In the genomic region with DNA sequence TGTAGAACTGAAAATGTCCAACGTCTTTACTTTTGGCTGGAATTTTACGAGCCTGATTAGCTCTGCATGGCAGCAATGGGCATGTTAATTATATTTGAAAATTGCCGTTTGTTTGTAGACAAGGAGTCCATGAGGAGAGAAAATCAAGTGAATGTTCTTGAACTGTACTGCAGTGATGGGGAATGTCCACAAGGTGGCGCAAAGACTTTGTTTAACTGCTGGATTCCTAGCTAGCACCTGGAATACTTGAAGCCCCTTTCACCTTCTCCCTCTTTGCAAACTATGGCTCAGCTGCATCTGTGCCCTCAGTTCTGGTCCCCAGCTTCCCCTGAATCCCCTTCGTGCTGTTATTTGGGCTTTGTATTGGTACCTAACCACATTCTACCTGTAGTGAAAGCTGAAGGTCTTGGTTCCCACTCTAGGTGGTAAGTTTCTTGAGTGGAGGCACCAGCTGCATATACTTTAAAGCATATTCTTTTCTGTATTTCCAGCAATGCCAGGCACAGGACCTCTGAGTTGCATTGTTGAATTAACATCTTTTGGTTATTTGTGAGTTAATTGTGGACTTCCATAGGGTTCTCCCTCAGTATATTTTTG, we compare ENCODE assay signal across 8 cellular contexts. TPM values are rescaled to one million over a fixed set of nuclear protein-coding genes. Genes with fewer than 3 reads are reported as not detected.
DNase-seq lines count a peak whose midpoint lies in the region; ATAC-seq and TF ChIP-seq lines count a peak whose summit lies in the region.

No MANE protein-coding gene starts in this region.

- H3K4me1 ChIP-seq in PC-9 (replicated peaks; ENCODE audit: insufficient read depth) = no peaks in the 10 kb centered on the region
- peaks cover 21% of the 10 kb centered on the region for H3K4me1 ChIP-seq in neural progenitor cell
- peaks cover 0 to 11% (median 4%) of the 10 kb centered on the region in 4 donors for H3K4me1 ChIP-seq in tibial artery

- TF ChIP-seq CTCF in GM12875 (IDR thresholded peaks at IDR 0.05; ENCODE audit: borderline replicate concordance, insufficient read depth, low read depth, low read length) = peak; percentile 83
- peak; percentile 91 for TF ChIP-seq CTCF in PC-9 (conservative IDR thresholded peaks at IDR 0.05)
- TF ChIP-seq CTCF in fibroblast of pulmonary artery (IDR thresholded peaks at IDR 0.05; ENCODE audit: low read length, missing control alignments) = peak; percentile 96
- peak; percentile 90 for TF ChIP-seq CTCF in neural progenitor cell (IDR thresholded peaks at IDR 0.05)
- TF ChIP-seq CTCF in tibial artery (IDR thresholded peaks at IDR 0.05) = peak; percentile 79 to 88

- H3K9me3 ChIP-seq in PC-9 (ENCODE audit: insufficient read depth, low read depth) (no peaks in the 10 kb centered on the region), neural progenitor cell (ENCODE audit: low read depth) (no peaks in the 10 kb centered on the region), tibial artery (no peaks in the 10 kb centered on the region)

- H3K9ac ChIP-seq in neural progenitor cell = no peak overlapping the region

- POLR2A ChIA-PET in PC-9 (lab: Charles Lee; ENCODE audit: unreplicated experiment) = interaction anchor here (0.7 kb wide), 1 partner anchor 163 kb away, joined by 8 read pairs; no protein-coding TSS in a partner anchor

- H2AFZ ChIP-seq in PC-9 (no peak overlapping the region), neural progenitor cell (replicated peaks) (no peak overlapping the region)

- H3K27me3 Mint-ChIP-seq in neural progenitor cell (ENCODE audit: insufficient read depth, low read depth) = no peaks in the 10 kb centered on the region

- H3K9me2 ChIP-seq in PC-9 (ENCODE audit: insufficient read depth) = no peaks in the 10 kb centered on the region

- peaks cover 4% of the 10 kb centered on the region for H3K4me1 Mint-ChIP-seq in neural progenitor cell

- H3K4me3 Mint-ChIP-seq in neural progenitor cell = no peak overlapping the region

- H3K27me3 ChIP-seq in PC-9 (ENCODE audit: insufficient read depth, low read depth) (no peaks in the 10 kb centered on the region), neural progenitor cell (no peaks in the 10 kb centered on the region), tibial artery (no peaks in the 10 kb centered on the region)

- H3K4me2 ChIP-seq in PC-9 (no peak overlapping the region), neural progenitor cell (no peak overlapping the region)

- no peaks in the 10 kb centered on the region; the same call in 1 of the 2 replicates for H4K20me1 ChIP-seq in PC-9 (ENCODE audit: insufficient read depth)
- H4K20me1 ChIP-seq in neural progenitor cell (ENCODE audit: low read depth) = peaks cover 6% of the 10 kb centered on the region

- no peaks in the 10 kb centered on the region for H3K9me3 Mint-ChIP-seq in neural progenitor cell

- H3K27ac ChIP-seq in PC-9 (no peak overlapping the region), neural progenitor cell (no peak overlapping the region), tibial artery (no peak overlapping the region)

- no peak overlapping the region for H3K4me3 ChIP-seq in GM12875 (ENCODE audit: low read depth, low read length)
- H3K4me3 ChIP-seq in PC-9 = no peak overlapping the region
- no peak overlapping the region for H3K4me3 ChIP-seq in fibroblast of pulmonary artery (replicated peaks; ENCODE audit: low read depth, low read length)
- no peak overlapping the region for H3K4me3 ChIP-seq in neural progenitor cell
- no peak overlapping the region for H3K4me3 ChIP-seq in tibial artery

- DNase-seq in KG1 (lab: John Stamatoyannopoulos, UW) (peak; percentile 15), PC-9 (peak; percentile 46 to 61), fibroblast of pulmonary artery (ENCODE audit: low read depth) (peak; percentile 85), neural progenitor cell (ENCODE audit: low spot score) (peak; percentile 78), tibial artery (peak in 1 of 2 donors; percentile 55)
- DNase-seq in activated T-cell treated with anti-CD3 and anti-CD28 coated beads, Interleukin-2, amount 50 U/mL, for 48 hours = peak; percentile 72 to 74

- H3K79me2 ChIP-seq in PC-9 (ENCODE audit: low read depth) (no peaks in the 10 kb centered on the region), neural progenitor cell (ENCODE audit: low read depth) (no peaks in the 10 kb centered on the region)

- intact Hi-C loops in PC-9 (cut with micrococcal nuclease; ENCODE audit: unreplicated experiment) = loop anchor here (1.0 to 5.0 kb wide), 5 partner anchors 130 to 766 kb away; no protein-coding TSS in a partner anchor
- intact Hi-C loops in tibial artery (cut with DNase I; ENCODE audit: low total_unique reads) = loop anchor here (2.0 kb wide), 1 partner anchor 129 kb away; no protein-coding TSS in a partner anchor

- H3K36me3 ChIP-seq in PC-9 (ENCODE audit: low read depth) (no peaks in the 10 kb centered on the region), neural progenitor cell (no peaks in the 10 kb centered on the region), tibial artery (peaks cover 27 to 62% (median 35%) of the 10 kb centered on the region in 3 donors)

- ATAC-seq in GM21367 (IDR thresholded peaks at IDR 0.05; ENCODE audit: unreplicated experiment) = no peak

- no peak overlapping the region for H3K27ac Mint-ChIP-seq in neural progenitor cell

- no TSS peak for BruUV-seq in PC-9 (replicated peaks; lab: Mats Ljungman, UMichigan)

- H3F3A ChIP-seq in PC-9 (ENCODE audit: insufficient read depth, low read depth) (no peaks in the 10 kb centered on the region), neural progenitor cell (ENCODE audit: low read depth) (peaks cover 5% of the 10 kb centered on the region)

- CTCF ChIA-PET in PC-9 (lab: Charles Lee) = interaction anchor here (0.6 to 1.2 kb wide), 6 partner anchors 26 to 380 kb away, joined by 3 to 6 read pairs (median 3); partner anchors contain the start of gene EXOG

- peaks cover 19% of the 10 kb centered on the region for H3K36me3 Mint-ChIP-seq in neural progenitor cell

RNA-seq across cellular contexts. Expression of gene EXOG, which starts 25.3 kb away (rescaled TPM):
- 7.5 and 9.3 TPM in 2 replicates for total RNA-seq in PC-9 (2021)
- total RNA-seq in neural progenitor cell (ENCODE audit: low replicate concordance) = 11.6 and 13.8 TPM in 2 replicates
